ENCODE assay signal across 1 cellular context in genomic region chr2:27245116-27245515, GRCh38.
TF ChIP-seq lines count a peak whose summit lies in the region.

No MANE protein-coding gene starts in this region.

TF ChIP-seq in endothelial cell of umbilical vein, 7 proteins besides CTCF, POLR2A, EP300 and RAD21:
- no peak for TF ChIP-seq POLR2AphosphoS5 (IDR thresholded peaks at IDR 0.05; ENCODE audit: insufficient read depth, low read depth, low read length)
- no peak for TF ChIP-seq EZH2 (IDR thresholded peaks at IDR 0.05; ENCODE audit: borderline replicate concordance, low read depth, low read length, severe bottlenecking)
- TF ChIP-seq, protein P1, sequence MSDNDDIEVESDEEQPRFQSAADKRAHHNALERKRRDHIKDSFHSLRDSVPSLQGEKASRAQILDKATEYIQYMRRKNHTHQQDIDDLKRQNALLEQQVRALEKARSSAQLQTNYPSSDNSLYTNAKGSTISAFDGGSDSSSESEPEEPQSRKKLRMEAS (IDR thresholded peaks at IDR 0.05; ENCODE audit: insufficient read depth, insufficient read length), result no peak
